Comparison of ENCODE assay signal across 16 cellular contexts in the genomic region with DNA sequence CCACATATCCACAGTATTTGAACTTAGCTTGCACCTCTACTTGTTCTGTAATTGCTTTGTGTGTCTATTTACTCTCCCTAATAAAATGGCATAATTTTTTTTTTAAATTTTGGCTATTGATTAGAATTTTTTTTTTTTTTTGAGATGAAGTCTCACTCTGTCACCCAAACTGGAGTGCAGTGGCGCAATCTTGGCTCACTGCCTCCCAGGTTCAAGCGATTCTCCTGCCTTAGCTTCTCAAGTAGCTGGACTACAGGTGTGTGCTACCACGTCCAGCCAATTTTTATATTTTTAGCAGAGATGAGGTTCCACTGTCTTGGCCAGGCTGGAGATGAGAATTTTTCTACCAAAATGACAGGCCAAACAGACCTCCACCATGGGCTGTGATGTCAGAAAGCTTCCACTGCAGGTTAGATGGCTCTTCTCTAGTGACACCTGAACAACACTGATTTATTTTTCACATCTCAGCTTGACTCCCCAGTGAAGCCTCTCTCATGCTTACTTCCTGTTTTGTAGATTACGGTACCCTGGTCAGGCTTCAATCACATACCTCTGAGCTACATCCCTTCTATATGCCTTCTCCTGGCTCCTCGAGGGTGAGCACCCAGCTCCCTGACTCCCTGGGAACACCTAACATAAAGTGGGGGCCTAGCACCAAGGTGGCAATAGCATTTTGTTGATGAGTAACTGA.
A peak's percentile ranks its signal among the peaks of the same experiment; 100 is the strongest.
DNase-seq lines count a peak whose midpoint lies in the region; ATAC-seq and TF ChIP-seq lines count a peak whose summit lies in the region.
"Had no signal": no experiment of that assay in that cellular context is flagged by ENCODE, and none has a peak within 500 bp of the region (broad histone marks: within the 10 kb centered on the region; RNA-seq: fewer than 3 reads in every experiment).

No MANE protein-coding gene starts in this region.

- 78 to 88% methylated on average over 5 of the region's 5 CpGs for WGBS in thyroid gland, 2 donors
- 79% methylated on average over 5 of the region's 5 CpGs for WGBS in esophagus muscularis mucosa
- WGBS in spleen, 5 donors = 75 to 79% (median 77%) methylated on average over 5 of the region's 5 CpGs
- 82% methylated on average over 5 of the region's 5 CpGs for WGBS in prostate gland

- no peak overlapping the region for H3K4me3 ChIP-seq in thyroid gland (replicated peaks in 1 of 3)
- H3K4me3 ChIP-seq in esophagus muscularis mucosa = no peak overlapping the region
- H3K4me3 ChIP-seq in spleen = no peak overlapping the region
- no peak overlapping the region for H3K4me3 ChIP-seq in prostate gland
- H3K4me3 ChIP-seq: BLaER1 treated with 17β-estradiol and CSF1 and Interleukin-3, amounts not matched to agents 10 nM and 100 nM had no signal

- no peaks in the 10 kb centered on the region for H3K27me3 ChIP-seq in thyroid gland
- no peaks in the 10 kb centered on the region for H3K27me3 ChIP-seq in esophagus muscularis mucosa
- no peaks in the 10 kb centered on the region for H3K27me3 ChIP-seq in spleen (replicated peaks in 1 of 7)
- H3K27me3 ChIP-seq in prostate gland (replicated peaks; ENCODE audit: insufficient read depth) = no peaks in the 10 kb centered on the region
- H3K27me3 ChIP-seq: BLaER1 treated with 17β-estradiol and CSF1 and Interleukin-3, amounts not matched to agents 10 nM and 100 nM had no signal

- H3K36me3 ChIP-seq in thyroid gland (peaks cover 0 to 3% of the 10 kb centered on the region in 2 donors), esophagus muscularis mucosa (peaks cover 0 to 9% (median 2%) of the 10 kb centered on the region in 4 donors), spleen (peaks cover 0 to 22% (median 2%) of the 10 kb centered on the region in 6 donors), prostate gland (no peaks in the 10 kb centered on the region)

- H3K4me1 ChIP-seq in thyroid gland (no peaks in the 10 kb centered on the region), esophagus muscularis mucosa (no peaks in the 10 kb centered on the region), spleen (peaks cover 0 to 17% (median 7%) of the 10 kb centered on the region in 6 donors), prostate gland (replicated peaks) (no peaks in the 10 kb centered on the region)

- H3K9me3 ChIP-seq in thyroid gland (no peaks in the 10 kb centered on the region), esophagus muscularis mucosa (no peaks in the 10 kb centered on the region), spleen (no peaks in the 10 kb centered on the region), prostate gland (no peaks in the 10 kb centered on the region)
- H3K9me3 ChIP-seq: BLaER1 treated with 17β-estradiol and CSF1 and Interleukin-3, amounts not matched to agents 10 nM and 100 nM had no signal

- no peak overlapping the region for H3K27ac ChIP-seq in thyroid gland
- no peak overlapping the region for H3K27ac ChIP-seq in esophagus muscularis mucosa (replicated peaks in 1 of 4)
- no peak overlapping the region for H3K27ac ChIP-seq in spleen
- no peak overlapping the region for H3K27ac ChIP-seq in prostate gland
- H3K27ac ChIP-seq: BLaER1 treated with 17β-estradiol and CSF1 and Interleukin-3, amounts not matched to agents 10 nM and 100 nM had no signal

- DNase-seq in thyroid gland (peak; percentile 7 to 8), esophagus muscularis mucosa (ENCODE audit: extremely low spot score) (no peak), spleen (no peak), prostate gland (ENCODE audit: low spot score) (no peak)
- DNase-seq: activated CD4-positive, alpha-beta T cell treated with anti-CD3 and anti-CD28 coated beads, Interleukin-2, amount 10 ng/mL, durations not matched to agents 24 days and 14 days; activated T-cell treated with anti-CD3 and anti-CD28 coated beads, Interleukin-2, amount 50 U/mL, for 1 hour; H7; hippocampal formation; posterior cingulate gyrus; Right ventricle myocardium superior; T-helper 17 cell had no signal

- ATAC-seq in GM19438 (IDR thresholded peaks at IDR 0.05; ENCODE audit: low read depth, unreplicated experiment) = peak; percentile 64
- ATAC-seq in HG02678 (IDR thresholded peaks at IDR 0.05; ENCODE audit: unreplicated experiment) = peak; percentile 55
- peak; percentile 43 for ATAC-seq in HG03565 (IDR thresholded peaks at IDR 0.05; ENCODE audit: unreplicated experiment)
- ATAC-seq: activated naive CD4-positive, alpha-beta T cell treated with anti-CD3 and anti-CD28 coated beads, Interleukin-2, amount 50 U/mL, for 72 hours; T-helper 17 cell had no signal

- intact Hi-C loops in thyroid gland (cut with DNase I) = loop anchor here (5.0 kb wide), 1 partner anchor 135 kb away; no protein-coding TSS in a partner anchor
- intact Hi-C loops in esophagus muscularis mucosa (cut with DNase I) = loop anchor here (5.0 kb wide), 1 partner anchor 140 kb away; no protein-coding TSS in a partner anchor
- intact Hi-C loops in spleen (cut with DNase I; ENCODE audit: low total_unique reads) = loop anchor here (10.0 kb wide), 2 partner anchors 128 to 428 kb away; no protein-coding TSS in a partner anchor
- intact Hi-C loops in prostate gland (cut with DNase I) = loop anchor here (5.0 kb wide), 1 partner anchor 420 kb away; the partner anchor contains the start of gene L3MBTL3

- TF ChIP-seq POLR2A in thyroid gland (IDR thresholded peaks at IDR 0.05) (no peak), esophagus muscularis mucosa (IDR thresholded peaks at IDR 0.05; ENCODE audit: low read depth) (no peak), spleen (IDR thresholded peaks at IDR 0.05) (no peak), prostate gland (IDR thresholded peaks at IDR 0.05) (no peak)

- TF ChIP-seq EP300 in esophagus muscularis mucosa (IDR thresholded peaks at IDR 0.05) = no peak

- TF ChIP-seq CTCF in thyroid gland (IDR thresholded peaks at IDR 0.05) = no peak
- TF ChIP-seq CTCF in esophagus muscularis mucosa (IDR thresholded peaks at IDR 0.05) = no peak
- no peak for TF ChIP-seq CTCF in spleen (IDR thresholded peaks at IDR 0.05 in 8 of 11, conservative IDR thresholded peaks at IDR 0.05 in 3 of 11)
- no peak for TF ChIP-seq CTCF in prostate gland (IDR thresholded peaks at IDR 0.05)

Comparison
In these comparisons a context has a peak if more than half of its experiments do, and no peak if none do; other contexts are left out.
1. DNase-seq: peak in thyroid gland (2 of 2); none in esophagus muscularis mucosa (single experiment), spleen (single experiment) and prostate gland (single experiment).
2. Peak in every context shown above with its lines, with median percentiles within 50 percentile points of each other: ATAC-seq.